In genomic region chr1:200619894-200620272, GRCh38 we compare ENCODE assay signal across 8 cellular contexts. TPM values are rescaled to one million over a fixed set of nuclear protein-coding genes. Genes with fewer than 3 reads are reported as not detected.
DNase-seq lines count a peak whose midpoint lies in the region; ATAC-seq, FAIRE-seq and TF ChIP-seq lines count a peak whose summit lies in the region.

No MANE protein-coding gene starts in this region.

- TF ChIP-seq EP300 in H1 (IDR thresholded peaks at IDR 0.05; ENCODE audit: borderline replicate concordance in 1 of 2, low read depth in 2 of 2, low read length in 2 of 2), result no peak

- POLR2A ChIA-PET in CD8-positive, alpha-beta T cell (lab: Charles Lee), result no interaction called here
- POLR2A ChIA-PET in H1 (lab: Charles Lee; ENCODE audit: partially characterized antibody), result interaction anchor here (1.1 to 1.3 kb wide), 3 partner anchors 14 to 35 kb away, joined by 3 read pairs; no protein-coding TSS in a partner anchor

- H3K23ac ChIP-seq in H1 (ENCODE audit: insufficient read length), result no peak overlapping the region
- no peak overlapping the region for H3K23ac ChIP-seq in neuronal stem cell (ENCODE audit: low read depth, low read length, poor library complexity)

- H2BK20ac ChIP-seq in H1 (ENCODE audit: low read length), result no peak overlapping the region

- peaks cover 12% of the 10 kb centered on the region for H3K4me1 Mint-ChIP-seq in CD8-positive, alpha-beta T cell (ENCODE audit: low read depth)

- H2BK15ac ChIP-seq in H1 (ENCODE audit: low read length), result no peak overlapping the region
- no peak overlapping the region for H2BK15ac ChIP-seq in neuronal stem cell (ENCODE audit: low read length)

- no peak for DNase-seq in CD8-positive, alpha-beta T cell
- DNase-seq in NT2/D1 (ENCODE audit: low read depth, low spot score) (no peak), H1 (ENCODE audit: low read depth in 1 of 2, low spot score in 2 of 2) (no peak), neuronal stem cell (ENCODE audit: low spot score) (no peak), DMS 273 treated with DMSO at 0.1 percent for 48 hours (lab: John Stamatoyannopoulos, UW) (no peak), AG08396 (ENCODE audit: low spot score) (no peak), H4 (ENCODE audit: low spot score) (no peak)

- H3K4me3 Mint-ChIP-seq in CD8-positive, alpha-beta T cell, result peak overlapping the region; percentile 96

- H3K27me3 ChIP-seq in CD8-positive, alpha-beta T cell (ENCODE audit: insufficient read depth, low read length), result no peaks in the 10 kb centered on the region
- H3K27me3 ChIP-seq in NT2/D1 (ENCODE audit: insufficient read depth, insufficient read length) (no peaks in the 10 kb centered on the region), H1 (replicated peaks in 1 of 4; ENCODE audit: control insufficient read depth in 3 of 4, extremely low read depth in 1 of 4, insufficient read depth in 3 of 4, low read length in 3 of 4) (no peaks in the 10 kb centered on the region), neuronal stem cell (ENCODE audit: control insufficient read depth in 3 of 3, insufficient read depth in 3 of 3, low read depth in 1 of 3, low read length in 3 of 3) (no peaks in the 10 kb centered on the region)

- no peaks in the 10 kb centered on the region for H3K27me3 Mint-ChIP-seq in CD8-positive, alpha-beta T cell (ENCODE audit: low read depth)

- no peak overlapping the region for H4K8ac ChIP-seq in H1 (ENCODE audit: extremely low read depth, insufficient read depth, low read length)
- H4K8ac ChIP-seq in neuronal stem cell (ENCODE audit: low read depth, low read length), result no peak overlapping the region

- no peak overlapping the region for H3K27ac ChIP-seq in CD8-positive, alpha-beta T cell (ENCODE audit: low read depth, low read length)
- H3K27ac ChIP-seq in H1 (ENCODE audit: low read depth, low read length) (no peak overlapping the region), neuronal stem cell (replicated peaks; ENCODE audit: low read length) (no peak overlapping the region)

- no peak for ATAC-seq in CD8-positive, alpha-beta T cell
- ATAC-seq in GM19467 (IDR thresholded peaks at IDR 0.05; ENCODE audit: unreplicated experiment), result no peak

- intact Hi-C loops in CD8-positive, alpha-beta T cell (cut with DNase I, micrococcal nuclease), result loop anchor here (1.0 to 10.0 kb wide), 11 partner anchors 49 to 1207 kb away; partner anchors contain the start of genes CACNA1S (in 1 of the 2), CAMSAP2 (in 1 of the 2), DDX59 (in 1 of the 2) and IPO9 (in 1 of the 2)

- CTCF ChIA-PET in CD8-positive, alpha-beta T cell (lab: Charles Lee), result no interaction called here
- CTCF ChIA-PET in H1 (lab: Charles Lee; ENCODE audit: partially characterized antibody), result interaction anchor here (1.8 kb wide), 1 partner anchor 63 kb away, joined by 7 read pairs; no protein-coding TSS in a partner anchor

- peaks cover 21% of the 10 kb centered on the region for H3K4me1 ChIP-seq in CD8-positive, alpha-beta T cell (ENCODE audit: insufficient read depth, low read length)
- no peaks in the 10 kb centered on the region for H3K4me1 ChIP-seq in NT2/D1 (ENCODE audit: insufficient read depth, insufficient read length)
- 0 out of 7 replicates have a peak, but pooled peaks cover 0 to 2% (median 0%) of the 10 kb centered on the region in 4 experiments for H3K4me1 ChIP-seq in H1 (replicated peaks in 1 of 4; ENCODE audit: control insufficient read depth in 3 of 4, insufficient read depth in 4 of 4, low read length in 3 of 4)
- peaks cover 0 to 6% of the 10 kb centered on the region in 2 donors for H3K4me1 ChIP-seq in neuronal stem cell (ENCODE audit: control insufficient read depth in 2 of 2, insufficient read depth in 1 of 2, low read depth in 1 of 2, low read length in 2 of 2)

- peak overlapping the region; percentile 98 for H3K9ac ChIP-seq in NT2/D1 (ENCODE audit: insufficient read length, low read depth)
- peak overlapping the region; percentile 84 to 88 (median 85); a peak in 4 of 7 replicates for H3K9ac ChIP-seq in H1 (replicated peaks in 1 of 4; ENCODE audit: extremely low read depth in 1 of 4, low read depth in 3 of 4, low read length in 3 of 4)
- H3K9ac ChIP-seq in neuronal stem cell (ENCODE audit: low read depth, low read length, poor library complexity), result no peak overlapping the region

- no peak overlapping the region for H4K91ac ChIP-seq in H1 (replicated peaks; ENCODE audit: insufficient read length, low read length)
- H4K91ac ChIP-seq in neuronal stem cell (ENCODE audit: low read depth, low read length, poor library complexity), result no peak overlapping the region

- H2AFZ ChIP-seq in H1 (ENCODE audit: low read length) (0 out of 2 replicates have a peak overlapping the region, but pooled peaks have one; percentile 88), neuronal stem cell (ENCODE audit: low read length) (peak overlapping the region; percentile 84)

- no peak for TF ChIP-seq POLR2A in H1 (IDR thresholded peaks at IDR 0.05; ENCODE audit: control extremely low read depth in 1 of 2, low read depth in 2 of 2, low read length in 2 of 2)

- no peaks in the 10 kb centered on the region for H4K20me1 ChIP-seq in H1 (replicated peaks in 1 of 2; ENCODE audit: control insufficient read depth in 1 of 2, insufficient read depth in 2 of 2, low read length in 2 of 2)

- peak overlapping the region; percentile 45 for H3K27ac Mint-ChIP-seq in CD8-positive, alpha-beta T cell

- no peak for TF ChIP-seq RAD21 in H1 (IDR thresholded peaks at IDR 0.05 in 1 of 2, conservative IDR thresholded peaks at IDR 0.05 in 1 of 2; ENCODE audit: low read depth in 2 of 2, low read length in 2 of 2)

- H3K14ac ChIP-seq in H1 (ENCODE audit: insufficient read length) (no peak overlapping the region), neuronal stem cell (ENCODE audit: low read length) (no peak overlapping the region)

- no peaks in the 10 kb centered on the region for H3K9me3 ChIP-seq in CD8-positive, alpha-beta T cell (ENCODE audit: low read length)
- H3K9me3 ChIP-seq in NT2/D1 (ENCODE audit: insufficient read depth, low read length) (no peaks in the 10 kb centered on the region), H1 (ENCODE audit: insufficient read depth in 2 of 2, low read depth in 1 of 2, low read length in 1 of 2) (no peaks in the 10 kb centered on the region), neuronal stem cell (replicated peaks in 1 of 2; ENCODE audit: control insufficient read depth in 2 of 2, insufficient read depth in 1 of 2, low read depth in 1 of 2, low read length in 2 of 2) (no peaks in the 10 kb centered on the region)

- H2BK12ac ChIP-seq in H1 (ENCODE audit: low read depth, low read length) (no peak overlapping the region), neuronal stem cell (ENCODE audit: low read length) (no peak overlapping the region)

- H2BK120ac ChIP-seq in H1 (replicated peaks; ENCODE audit: low read depth, low read length), result no peak overlapping the region
- no peak overlapping the region for H2BK120ac ChIP-seq in neuronal stem cell (ENCODE audit: low read depth, low read length)

- H3K36me3 ChIP-seq in CD8-positive, alpha-beta T cell (ENCODE audit: insufficient read depth, low read length), result no peaks in the 10 kb centered on the region
- H3K36me3 ChIP-seq in NT2/D1 (ENCODE audit: insufficient read depth, insufficient read length, low read length), result peaks cover 37% of the 10 kb centered on the region
- peaks cover 3 to 19% (median 15%) of the 10 kb centered on the region in 4 experiments for H3K36me3 ChIP-seq in H1 (ENCODE audit: control insufficient read depth in 2 of 4, insufficient read depth in 4 of 4, low read length in 3 of 4)
- peaks cover 9 to 44% of the 10 kb centered on the region in 2 donors for H3K36me3 ChIP-seq in neuronal stem cell (replicated peaks in 1 of 2; ENCODE audit: control insufficient read depth in 2 of 2, insufficient read depth in 2 of 2, low read length in 2 of 2)

- TF ChIP-seq CTCF in CD8-positive, alpha-beta T cell (IDR thresholded peaks at IDR 0.05), result no peak
- TF ChIP-seq CTCF in H1 (IDR thresholded peaks at IDR 0.05; ENCODE audit: control extremely low read depth in 1 of 3, insufficient read depth in 1 of 3, low read depth in 1 of 3, low read length in 3 of 3), result no peak

- no peaks in the 10 kb centered on the region for H3K36me3 Mint-ChIP-seq in CD8-positive, alpha-beta T cell

- 24% methylated on average over 6 of the region's 6 CpGs; no CpG with 5 or more reads in 1 of the 2 experiments for WGBS in H1 (ENCODE audit: extremely low coverage in 1 of 2, insufficient coverage in 1 of 2, insufficient read length in 1 of 2, insufficient replicate concordance in 2 of 2, low coverage in 1 of 2, low lambda C conversion rate in 2 of 2, missing lambda C conversion rate in 1 of 2), 2 experiments
- no CpG with 5 or more reads among the region's 6 CpGs for WGBS in neuronal stem cell (ENCODE audit: extremely low coverage in 2 of 2, insufficient read length in 2 of 2, insufficient replicate concordance in 1 of 2), 2 donors

- FAIRE-seq in H1 (lab: Jason Lieb, UNC), result no peak

- peaks cover 0 to 8% of the 10 kb centered on the region in 2 experiments; a peak in 2 of 4 replicates for H3K79me2 ChIP-seq in H1 (ENCODE audit: control insufficient read depth in 1 of 2, insufficient read depth in 2 of 2, low read length in 2 of 2)

- no peak overlapping the region for H4K5ac ChIP-seq in H1 (ENCODE audit: insufficient read length, low read depth, low read length)

- no peak overlapping the region for H3K56ac ChIP-seq in H1 (replicated peaks; ENCODE audit: insufficient read length, low read depth, low read length)

- no peaks in the 10 kb centered on the region; the same call in 1 of the 2 replicates for H3K79me1 ChIP-seq in H1 (ENCODE audit: low read depth, low read length)
- H3K79me1 ChIP-seq in neuronal stem cell (ENCODE audit: low read depth, low read length), result no peaks in the 10 kb centered on the region

- H3K4me2 ChIP-seq in H1 (ENCODE audit: insufficient read depth in 1 of 2, low read depth in 2 of 2, low read length in 2 of 2), result peak overlapping the region; percentile 16 to 68
- H3K4me2 ChIP-seq in neuronal stem cell (ENCODE audit: insufficient read depth, low read length, poor library complexity, severe bottlenecking), result peak overlapping the region; percentile 65

- no peaks in the 10 kb centered on the region; the same call in 1 of the 2 replicates for H3K23me2 ChIP-seq in H1 (ENCODE audit: low read depth, low read length)

- H3K18ac ChIP-seq in H1 (ENCODE audit: extremely low read depth, low read length) (no peak overlapping the region), neuronal stem cell (ENCODE audit: low read length) (no peak overlapping the region)

- no peak overlapping the region for H3K4ac ChIP-seq in H1 (replicated peaks; ENCODE audit: insufficient read length, low read depth, low read length)
- no peak overlapping the region for H3K4ac ChIP-seq in neuronal stem cell (ENCODE audit: low read length)

- H2AK5ac ChIP-seq in H1 (ENCODE audit: low read depth, low read length) (no peak overlapping the region), neuronal stem cell (ENCODE audit: low read depth, low read length) (no peak overlapping the region)

- no peaks in the 10 kb centered on the region for H3K9me3 Mint-ChIP-seq in CD8-positive, alpha-beta T cell

- H2BK5ac ChIP-seq in H1 (ENCODE audit: low read depth, low read length) (no peak overlapping the region), neuronal stem cell (ENCODE audit: low read length) (no peak overlapping the region)

- peak overlapping the region; percentile 60 for H3K4me3 ChIP-seq in CD8-positive, alpha-beta T cell (ENCODE audit: low read depth, low read length)
- H3K4me3 ChIP-seq in NT2/D1 (ENCODE audit: insufficient read length, low read depth), result peak overlapping the region; percentile 95
- H3K4me3 ChIP-seq in H1 (ENCODE audit: extremely low read depth in 1 of 4, insufficient read depth in 2 of 4, low read depth in 3 of 4, low read length in 4 of 4), result peak overlapping the region; percentile 84 to 94 (median 90)
- peak overlapping the region; percentile 60 to 95 for H3K4me3 ChIP-seq in neuronal stem cell (ENCODE audit: low read length in 2 of 2)

RNA-seq across cellular contexts. Expression of gene KIF14, which starts 0.7 kb away (rescaled TPM):
- total RNA-seq in CD8-positive, alpha-beta T cell, result under 1 TPM; 0.05 to 0.17 TPM
- 22.5 and 23.3 TPM in 2 replicates for total RNA-seq in H1 (2021; fragmentation: NEBNext Ultra II Directional; extraction: Animal tissue kit (Norgen Biotek cat#: 25700))
- 1.8 and 2.6 TPM in 2 replicates for polyA plus RNA-seq in H1 (2011; rRNA removed)
- polyA plus RNA-seq in H1 (2011; cell fraction: cytosol; rRNA removed), result 5.8 TPM
- polyA plus RNA-seq in H1 (2011; cell fraction: nucleus; rRNA removed), result 2.5 TPM
- 5.3 to 13.2 TPM (median 7.0 TPM) in 4 replicates for polyA plus RNA-seq in H1 (2012, experiment 1 of 2)
- polyA plus RNA-seq in H1 (2012, experiment 2 of 2), result 0.51 TPM
- 11.5 TPM for polyA plus RNA-seq in H1 (2013, experiment 1 of 2)
- polyA plus RNA-seq in H1 (2013, experiment 2 of 2), result 11.1 TPM
- 6.6 and 8.5 TPM in 2 replicates for polyA minus RNA-seq in H1 (2011; rRNA and poly(A)+ RNA removed)
- 8.3 TPM for polyA minus RNA-seq in H1 (2011; cell fraction: cytosol; rRNA and poly(A)+ RNA removed)
- polyA minus RNA-seq in H1 (2011; cell fraction: nucleus; rRNA and poly(A)+ RNA removed), result 13.8 TPM
- 21.2 TPM for polyA plus RNA-seq in neuronal stem cell (2013, experiment 1 of 2)
- 20.7 TPM for polyA plus RNA-seq in neuronal stem cell (2013, experiment 2 of 2)
- total RNA-seq in H4 (2014; rRNA removed; shearing (Covaris generic)), result 10.4 and 13.5 TPM in 2 replicates

RNA-seq across cellular contexts. Expression of gene DDX59, which starts 49.8 kb away (rescaled TPM):
- 10 to 100 TPM; 24.0 to 32.9 TPM for total RNA-seq in CD8-positive, alpha-beta T cell
- 17.7 and 19.4 TPM in 2 replicates for total RNA-seq in H1 (2021; fragmentation: NEBNext Ultra II Directional; extraction: Animal tissue kit (Norgen Biotek cat#: 25700))
- 5.0 and 8.3 TPM in 2 replicates for polyA plus RNA-seq in H1 (2011; rRNA removed)
- 10.8 TPM for polyA plus RNA-seq in H1 (2011; cell fraction: cytosol; rRNA removed)
- polyA plus RNA-seq in H1 (2011; cell fraction: nucleus; rRNA removed), result 7.4 TPM
- polyA plus RNA-seq in H1 (2012, experiment 1 of 2), result 12.7 to 15.5 TPM (median 12.9 TPM) in 4 replicates
- polyA plus RNA-seq in H1 (2012, experiment 2 of 2), result 2.6 TPM
- 12.0 TPM for polyA plus RNA-seq in H1 (2013, experiment 1 of 2)
- polyA plus RNA-seq in H1 (2013, experiment 2 of 2), result 11.9 TPM
- polyA minus RNA-seq in H1 (2011; rRNA and poly(A)+ RNA removed), result 11.0 and 12.3 TPM in 2 replicates
- polyA minus RNA-seq in H1 (2011; cell fraction: cytosol; rRNA and poly(A)+ RNA removed), result 5.4 TPM
- 10.9 TPM for polyA minus RNA-seq in H1 (2011; cell fraction: nucleus; rRNA and poly(A)+ RNA removed)
- 17.2 TPM for polyA plus RNA-seq in neuronal stem cell (2013, experiment 1 of 2)
- polyA plus RNA-seq in neuronal stem cell (2013, experiment 2 of 2), result 17.1 TPM
- total RNA-seq in H4 (2014; rRNA removed; shearing (Covaris generic)), result 16.3 and 18.8 TPM in 2 replicates
